In genomic region chr10:12350167-12350872, GRCh38 we compare ENCODE assay signal across 8 cellular contexts. TPM values are rescaled to one million over a fixed set of nuclear protein-coding genes. Genes with fewer than 3 reads are reported as not detected.
DNase-seq lines count a peak whose midpoint lies in the region; ATAC-seq and TF ChIP-seq lines count a peak whose summit lies in the region.

No MANE protein-coding gene starts in this region.

- no peaks in the 10 kb centered on the region for H3K4me1 ChIP-seq in BE2C
- no peaks in the 10 kb centered on the region for H3K4me1 ChIP-seq in endocrine pancreas (ENCODE audit: control insufficient read depth, insufficient read depth, low read length)

- peak overlapping the region; percentile 34 for H3K9ac ChIP-seq in endocrine pancreas (ENCODE audit: control insufficient read depth, insufficient read depth, low read length)

- DNase-seq in BE2C (peak; percentile 36), NCI-H146 (lab: John Stamatoyannopoulos, UW) (peak; percentile 57), mesenteric fat pad (ENCODE audit: low spot score) (peak; percentile 90), occipital lobe (lab: John Stamatoyannopoulos, UW) (no peak)
- DNase-seq in activated CD8-positive, alpha-beta memory T cell treated with anti-CD3 and anti-CD28 coated beads, Interleukin-2, amount 50 U/mL, for 1 hour (ENCODE audit: extremely low read depth), result peak; percentile 20

- H3K36me3 ChIP-seq in BE2C (no peaks in the 10 kb centered on the region), endocrine pancreas (ENCODE audit: control insufficient read depth, insufficient read depth, low read length) (no peaks in the 10 kb centered on the region)

- no peaks in the 10 kb centered on the region for H3K27me3 ChIP-seq in BE2C
- H3K27me3 ChIP-seq in endocrine pancreas (ENCODE audit: control insufficient read depth, insufficient read depth, low read length), result no peaks in the 10 kb centered on the region

- H3K27me3 Mint-ChIP-seq in stimulated activated memory B cell treated with anti-CD40 and anti-IgM and Interleukin-4, amounts not matched to agents 10 μg/mL and 1 μg/mL and 100 μg/mL, for 72 hours, result no peaks in the 10 kb centered on the region

- peaks cover 67% of the 10 kb centered on the region for H3K4me1 Mint-ChIP-seq in stimulated activated memory B cell treated with anti-CD40 and anti-IgM and Interleukin-4, amounts not matched to agents 10 μg/mL and 1 μg/mL and 100 μg/mL, for 72 hours

- ATAC-seq in GM19395 (IDR thresholded peaks at IDR 0.05; ENCODE audit: unreplicated experiment), result peak; percentile 47
- peak; percentile 52 for ATAC-seq in stimulated activated memory B cell treated with anti-CD40 and anti-IgM and Interleukin-4, amounts not matched to agents 10 μg/mL and 1 μg/mL and 100 μg/mL, for 72 hours

- peak overlapping the region; percentile 99 for H3K4me3 Mint-ChIP-seq in stimulated activated memory B cell treated with anti-CD40 and anti-IgM and Interleukin-4, amounts not matched to agents 10 μg/mL and 1 μg/mL and 100 μg/mL, for 72 hours

- TF ChIP-seq CTCF in BE2C (IDR thresholded peaks at IDR 0.05; ENCODE audit: low read depth, low read length), result no peak

- H3K4me3 ChIP-seq in BE2C (ENCODE audit: low read depth, low read length) (peak overlapping the region; percentile 91), endocrine pancreas (ENCODE audit: control insufficient read depth, insufficient read depth, low read length) (peak overlapping the region; percentile 55)

- peaks cover 10% of the 10 kb centered on the region for H3K36me3 Mint-ChIP-seq in stimulated activated memory B cell treated with anti-CD40 and anti-IgM and Interleukin-4, amounts not matched to agents 10 μg/mL and 1 μg/mL and 100 μg/mL, for 72 hours

- H3K9me3 Mint-ChIP-seq in stimulated activated memory B cell treated with anti-CD40 and anti-IgM and Interleukin-4, amounts not matched to agents 10 μg/mL and 1 μg/mL and 100 μg/mL, for 72 hours, result no peaks in the 10 kb centered on the region

- H3K9me3 ChIP-seq in BE2C (no peaks in the 10 kb centered on the region), endocrine pancreas (ENCODE audit: control insufficient read depth, low read length) (no peaks in the 10 kb centered on the region)

- H3K27ac Mint-ChIP-seq in stimulated activated memory B cell treated with anti-CD40 and anti-IgM and Interleukin-4, amounts not matched to agents 10 μg/mL and 1 μg/mL and 100 μg/mL, for 72 hours, result peak overlapping the region; percentile 95

RNA-seq across cellular contexts. Expression of gene CAMK1D, which starts 1.0 kb away (rescaled TPM):
- polyA plus RNA-seq in BE2C (2012; ENCODE audit: insufficient read depth, insufficient read length, low read depth), result 2.3 TPM
- total RNA-seq in mesenteric fat pad (16.5 TPM), occipital lobe (18.9 TPM)
